ENCODE assay signal across 28 cellular contexts in the genomic region with DNA sequence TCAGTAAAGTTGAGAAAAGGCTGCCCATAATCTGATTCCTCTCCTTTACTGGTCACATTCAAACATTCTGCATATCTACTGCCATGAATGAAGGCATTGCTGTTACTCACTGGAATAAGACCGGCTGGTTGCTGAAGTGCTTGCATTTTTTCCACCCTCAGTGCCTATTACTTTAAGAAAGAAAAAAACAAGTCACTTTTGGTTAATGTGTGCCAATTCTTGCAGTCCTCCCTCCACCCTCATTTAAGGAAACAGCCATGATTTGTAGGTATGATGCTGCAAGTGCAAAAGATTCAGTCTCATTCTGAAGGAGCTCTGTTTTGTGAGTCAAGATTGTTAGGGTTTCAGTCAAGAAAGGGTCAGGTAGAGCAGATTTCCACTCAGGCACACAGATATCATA.
DNase-seq lines count a peak whose midpoint lies in the region; ATAC-seq and TF ChIP-seq lines count a peak whose summit lies in the region.
"Had no signal": no experiment of that assay in that cellular context is flagged by ENCODE, and none has a peak within 500 bp of the region (broad histone marks: within the 10 kb centered on the region; RNA-seq: fewer than 3 reads in every experiment).

No MANE protein-coding gene starts in this region.

- H3K4me1 Mint-ChIP-seq in activated CD4-positive, alpha-beta T cell treated with anti-CD3 and anti-CD28 coated beads for 36 hours = no peaks in the 10 kb centered on the region
- H3K4me1 Mint-ChIP-seq: activated CD4-positive, alpha-beta T cell treated with anti-CD3 and anti-CD28 coated beads, Interleukin-2, amount 10 ng/mL, durations not matched to agents 24 days and 14 days; activated naive CD4-positive, alpha-beta T cell treated with anti-CD3 and anti-CD28 coated beads, Interleukin-2, amount 50 U/mL, for 24 hours; CD4-positive, alpha-beta memory T cell had no signal

- DNase-seq in activated CD4-positive, alpha-beta T cell treated with anti-CD3 and anti-CD28 coated beads for 36 hours = no peak
- no peak for DNase-seq in activated CD4-positive, alpha-beta T cell treated with anti-CD3 and anti-CD28 coated beads, Interleukin-2, amount 50 U/mL, for 48 hours
- peak; percentile 10 for DNase-seq in amniotic epithelial cell (ENCODE audit: low read depth)
- DNase-seq in fibroblast of pulmonary artery (ENCODE audit: low read depth) = peak; percentile 43
- DNase-seq in NCI-H1436 (lab: John Stamatoyannopoulos, UW) = no peak
- DNase-seq in iPS-NIHi11 (ENCODE audit: low spot score) = no peak
- DNase-seq in NCI-H1092 treated with DMSO at 0.1 percent for 48 hours (lab: John Stamatoyannopoulos, UW) = no peak
- DNase-seq in effector CD4-positive, alpha-beta T cell = no peak
- DNase-seq: activated CD4-positive, alpha-beta T cell treated with anti-CD3 and anti-CD28 coated beads, Interleukin-2, amount 10 ng/mL, durations not matched to agents 24 days and 14 days; CD4-positive, alpha-beta memory T cell; esophagus squamous epithelium; H7; hippocampal formation; left cardiac atrium; mammary epithelial cell; NCI-H1436 treated with DMSO at 0.1 percent for 48 hours; NCI-H2107; NCI-H345; NCI-H748 treated with DMSO at 0.1 percent for 48 hours; SIG-M5; stimulated activated CD4-positive, alpha-beta T cell treated with anti-CD3 and anti-CD28 coated beads, Interleukin-4, amount 100 ng/mL, for 24 hours; SW 1271; trophoblast cell; WERI-Rb-1 had no signal

- no peak overlapping the region for H3K4me3 ChIP-seq in fibroblast of pulmonary artery (replicated peaks; ENCODE audit: low read depth, low read length)
- H3K4me3 ChIP-seq: esophagus squamous epithelium, GM12878 had no signal

- intact Hi-C loops in activated CD4-positive, alpha-beta T cell treated with anti-CD3 and anti-CD28 coated beads for 36 hours (cut with DNase I, micrococcal nuclease) = loop anchor here in 1 of 2 experiments (5.0 kb wide), 1 partner anchor 1309 kb away; no protein-coding TSS in a partner anchor

- H3K36me3 Mint-ChIP-seq in activated CD4-positive, alpha-beta T cell treated with anti-CD3 and anti-CD28 coated beads for 36 hours (ENCODE audit: low read depth) = no peaks in the 10 kb centered on the region
- H3K36me3 Mint-ChIP-seq: activated naive CD4-positive, alpha-beta T cell treated with anti-CD3 and anti-CD28 coated beads, Interleukin-2, amount 50 U/mL, for 24 hours; CD4-positive, alpha-beta memory T cell had no signal

- POLR2A ChIA-PET in activated CD4-positive, alpha-beta T cell treated with anti-CD3 and anti-CD28 coated beads for 36 hours (lab: Charles Lee) = no interaction called here

- peak; percentile 33 for ATAC-seq in activated CD4-positive, alpha-beta T cell treated with anti-CD3 and anti-CD28 coated beads for 36 hours
- ATAC-seq: GM12878, left cardiac atrium had no signal

- no peak for TF ChIP-seq CTCF in fibroblast of pulmonary artery (IDR thresholded peaks at IDR 0.05; ENCODE audit: low read length, missing control alignments)

- H3K27me3 Mint-ChIP-seq in activated CD4-positive, alpha-beta T cell treated with anti-CD3 and anti-CD28 coated beads for 36 hours = peaks cover 2% of the 10 kb centered on the region
- H3K27me3 Mint-ChIP-seq: activated CD4-positive, alpha-beta T cell treated with anti-CD3 and anti-CD28 coated beads, Interleukin-2, amount 10 ng/mL, durations not matched to agents 24 days and 14 days; activated naive CD4-positive, alpha-beta T cell treated with anti-CD3 and anti-CD28 coated beads, Interleukin-2, amount 50 U/mL, for 24 hours; dendritic cell treated with granulocyte-macrophage colony-stimulating factor and Interleukin-4, amounts not matched to agents 40 ng/mL and 50 ng/mL, for 4 days had no signal

- H3K4me3 Mint-ChIP-seq in activated CD4-positive, alpha-beta T cell treated with anti-CD3 and anti-CD28 coated beads for 36 hours = no peak overlapping the region
- H3K4me3 Mint-ChIP-seq: activated CD4-positive, alpha-beta T cell treated with anti-CD3 and anti-CD28 coated beads, Interleukin-2, amount 10 ng/mL, durations not matched to agents 24 days and 14 days; activated naive CD4-positive, alpha-beta T cell treated with anti-CD3 and anti-CD28 coated beads, Interleukin-2, amount 50 U/mL, for 24 hours; CD4-positive, alpha-beta memory T cell; dendritic cell treated with granulocyte-macrophage colony-stimulating factor and Interleukin-4, amounts not matched to agents 40 ng/mL and 50 ng/mL, for 4 days; nephron had no signal

- no peaks in the 10 kb centered on the region for H3K9me3 Mint-ChIP-seq in activated CD4-positive, alpha-beta T cell treated with anti-CD3 and anti-CD28 coated beads for 36 hours (ENCODE audit: low read depth)
- H3K9me3 Mint-ChIP-seq: activated CD4-positive, alpha-beta T cell treated with anti-CD3 and anti-CD28 coated beads, Interleukin-2, amount 10 ng/mL, durations not matched to agents 24 days and 14 days; activated naive CD4-positive, alpha-beta T cell treated with anti-CD3 and anti-CD28 coated beads, Interleukin-2, amount 50 U/mL, for 24 hours; dendritic cell treated with granulocyte-macrophage colony-stimulating factor and Interleukin-4, amounts not matched to agents 40 ng/mL and 50 ng/mL, for 4 days; nephron had no signal

- no peak overlapping the region for H3K27ac Mint-ChIP-seq in activated CD4-positive, alpha-beta T cell treated with anti-CD3 and anti-CD28 coated beads for 36 hours
- H3K27ac Mint-ChIP-seq: activated CD4-positive, alpha-beta T cell treated with anti-CD3 and anti-CD28 coated beads, Interleukin-2, amount 10 ng/mL, durations not matched to agents 24 days and 14 days; activated naive CD4-positive, alpha-beta T cell treated with anti-CD3 and anti-CD28 coated beads, Interleukin-2, amount 50 U/mL, for 24 hours; CD4-positive, alpha-beta memory T cell; dendritic cell treated with granulocyte-macrophage colony-stimulating factor and Interleukin-4, amounts not matched to agents 40 ng/mL and 50 ng/mL, for 4 days; nephron had no signal

- CTCF ChIA-PET in activated CD4-positive, alpha-beta T cell treated with anti-CD3 and anti-CD28 coated beads for 36 hours (lab: Charles Lee) = no interaction called here

Comparison
In these comparisons a context has a peak if more than half of its experiments do, and no peak if none do; other contexts are left out.
1. DNase-seq: peak in amniotic epithelial cell (single experiment) and fibroblast of pulmonary artery (single experiment); none in activated CD4-positive, alpha-beta T cell treated with anti-CD3 and anti-CD28 coated beads for 36 hours (single experiment), activated CD4-positive, alpha-beta T cell treated with anti-CD3 and anti-CD28 coated beads, Interleukin-2, amount 50 U/mL, for 48 hours (0 of 2), NCI-H1436 (single experiment), iPS-NIHi11 (single experiment), NCI-H1092 treated with DMSO at 0.1 percent for 48 hours (single experiment) and effector CD4-positive, alpha-beta T cell (single experiment).